In the genomic region with DNA sequence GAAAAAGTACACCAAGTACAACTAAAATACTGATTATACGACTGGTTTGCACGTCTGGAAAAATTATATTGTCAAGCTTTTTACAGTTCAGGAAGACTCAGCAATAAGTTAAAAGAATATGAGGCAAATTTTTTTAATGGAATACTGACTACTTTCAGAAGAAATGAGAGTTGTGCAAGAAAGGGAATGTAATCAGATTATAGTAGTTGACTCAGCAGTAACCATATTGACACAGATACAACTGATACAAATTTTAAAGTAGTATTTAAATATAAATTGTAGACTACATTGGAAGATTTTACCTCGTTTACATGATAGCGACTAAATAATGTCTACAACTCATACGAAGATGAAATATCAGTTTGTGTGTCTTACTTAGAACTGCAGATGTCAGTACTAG, we compare ENCODE assay signal across 2 cellular contexts.
A peak's percentile ranks its signal among the peaks of the same experiment; 100 is the strongest.
TF ChIP-seq lines count a peak whose summit lies in the region.

No MANE protein-coding gene starts in this region.

TF ChIP-seq in IMR-90, 13 proteins besides CTCF, POLR2A, EP300 and RAD21:
- TF ChIP-seq RCOR1 (IDR thresholded peaks at IDR 0.05; ENCODE audit: insufficient replicate concordance, low read length) (no peak), BHLHE40 (IDR thresholded peaks at IDR 0.05; ENCODE audit: low read depth, low read length) (no peak), MAZ (IDR thresholded peaks at IDR 0.05; ENCODE audit: borderline replicate concordance, low read depth, low read length) (no peak), NFE2L2 (IDR thresholded peaks at IDR 0.05; ENCODE audit: low read depth, low read length) (no peak), SMC3 (IDR thresholded peaks at IDR 0.05; ENCODE audit: low read depth, low read length) (no peak), CEBPB (IDR thresholded peaks at IDR 0.05; ENCODE audit: low read depth, low read length) (peak; percentile 52; the same call in 1 of the 2 replicates), CHD1 (IDR thresholded peaks at IDR 0.05; ENCODE audit: low read depth, low read length) (no peak), MAFK (IDR thresholded peaks at IDR 0.05; ENCODE audit: low read depth, low read length) (peak; percentile 10; the same call in 1 of the 2 replicates)
- TF ChIP-seq, protein P1, sequence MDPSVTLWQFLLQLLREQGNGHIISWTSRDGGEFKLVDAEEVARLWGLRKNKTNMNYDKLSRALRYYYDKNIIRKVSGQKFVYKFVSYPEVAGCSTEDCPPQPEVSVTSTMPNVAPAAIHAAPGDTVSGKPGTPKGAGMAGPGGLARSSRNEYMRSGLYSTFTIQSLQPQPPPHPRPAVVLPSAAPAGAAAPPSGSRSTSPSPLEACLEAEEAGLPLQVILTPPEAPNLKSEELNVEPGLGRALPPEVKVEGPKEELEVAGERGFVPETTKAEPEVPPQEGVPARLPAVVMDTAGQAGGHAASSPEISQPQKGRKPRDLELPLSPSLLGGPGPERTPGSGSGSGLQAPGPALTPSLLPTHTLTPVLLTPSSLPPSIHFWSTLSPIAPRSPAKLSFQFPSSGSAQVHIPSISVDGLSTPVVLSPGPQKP (IDR thresholded peaks at IDR 0.05; ENCODE audit: borderline replicate concordance, low read depth, low read length), result no peak

TF ChIP-seq in K562, 482 proteins besides CTCF, POLR2A, EP300 and RAD21:
- TF ChIP-seq NFATC3 (IDR thresholded peaks at IDR 0.05) (no peak), ZC3H8 (IDR thresholded peaks at IDR 0.05) (no peak), NFE2 (IDR thresholded peaks at IDR 0.05; ENCODE audit: low read depth) (peak; percentile 43; the same call in 1 of the 2 replicates), CEBPG (CRISPR knock-in tag; IDR thresholded peaks at IDR 0.05) (no peak), CEBPG (tag; conservative IDR thresholded peaks at IDR 0.05 in 1 of 2, IDR thresholded peaks at IDR 0.05 in 1 of 2) (peak; percentile 63 to 77), C11orf30 (IDR thresholded peaks at IDR 0.05; ENCODE audit: low read depth) (peak; percentile 44; the same call in 1 of the 2 replicates), FOXA3 (CRISPR knock-in tag; conservative IDR thresholded peaks at IDR 0.05 in 1 of 2, IDR thresholded peaks at IDR 0.05 in 1 of 2) (peak in 1 of 2 experiments; percentile 66; a peak in 2 of 4 replicates), CEBPB (tag; IDR thresholded peaks at IDR 0.05) (peak; percentile 77), ZNF316 (IDR thresholded peaks at IDR 0.05) (peak; percentile 68), MAFG (tag; conservative IDR thresholded peaks at IDR 0.05) (peak; percentile 39; the same call in 1 of the 2 replicates)
